Comparison of ENCODE assay signal across 9 cellular contexts in the genomic region with DNA sequence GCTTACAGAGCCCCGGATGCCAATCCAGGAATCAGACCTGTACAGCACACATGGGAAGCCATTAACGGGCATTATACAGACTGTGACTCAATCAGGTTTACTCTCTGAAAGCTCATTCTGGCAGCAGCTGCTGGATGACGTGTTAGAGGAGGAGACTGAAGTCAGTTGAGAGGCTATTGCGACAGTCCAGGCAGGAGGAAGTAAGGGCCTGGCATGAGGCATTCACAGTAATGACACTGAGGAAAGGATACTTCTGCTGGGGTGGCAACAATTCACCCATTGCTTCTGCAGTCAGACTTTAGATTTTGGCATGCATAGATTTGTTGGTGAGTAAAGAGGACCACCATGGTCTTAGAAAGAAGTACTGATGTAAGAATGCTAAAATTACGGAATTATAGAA.
DNase-seq lines count a peak whose midpoint lies in the region; ATAC-seq and TF ChIP-seq lines count a peak whose summit lies in the region.
"Had no signal": no experiment of that assay in that cellular context is flagged by ENCODE, and none has a peak within 500 bp of the region (broad histone marks: within the 10 kb centered on the region; RNA-seq: fewer than 3 reads in every experiment).

No MANE protein-coding gene starts in this region.

- H3K27ac Mint-ChIP-seq in Calu3 (ENCODE audit: unreplicated experiment) (no peak overlapping the region), type B pancreatic cell (no peak overlapping the region)
- no peak overlapping the region for H3K27ac Mint-ChIP-seq in activated CD8-positive, alpha-beta T cell treated with anti-CD3 and anti-CD28 coated beads for 36 hours
- H3K27ac Mint-ChIP-seq: IgD-negative memory B cell had no signal

- no TSS peak for BruUV-seq in Calu3 (replicated peaks; lab: Mats Ljungman, UMichigan)

- H3K36me3 ChIP-seq in lower lobe of right lung (no peaks in the 10 kb centered on the region), HAP-1 (replicated peaks) (no peaks in the 10 kb centered on the region)

- peaks cover 4% of the 10 kb centered on the region for H3K4me1 ChIP-seq in lower lobe of right lung
- H3K4me1 ChIP-seq in HAP-1 = no peaks in the 10 kb centered on the region

- peak; percentile 24 for DNase-seq in Calu3
- DNase-seq in NCI-H187 treated with DMSO at 0.1 percent for 48 hours (lab: John Stamatoyannopoulos, UW) = peak; percentile 1
- DNase-seq in astrocyte of the hippocampus (ENCODE audit: low read depth, low spot score) = peak; percentile 39
- DNase-seq in lower lobe of right lung = peak; percentile 84
- DNase-seq in activated CD8-positive, alpha-beta T cell treated with anti-CD3 and anti-CD28 coated beads for 36 hours = no peak
- no peak for DNase-seq in type B pancreatic cell (ENCODE audit: extremely low spot score, unreplicated experiment)
- no peak for DNase-seq in HAP-1 (ENCODE audit: low spot score in 2 of 2)

- H3K9me3 Mint-ChIP-seq in Calu3 (ENCODE audit: low read depth, unreplicated experiment) = no peaks in the 10 kb centered on the region
- H3K9me3 Mint-ChIP-seq in activated CD8-positive, alpha-beta T cell treated with anti-CD3 and anti-CD28 coated beads for 36 hours = no peaks in the 10 kb centered on the region
- H3K9me3 Mint-ChIP-seq in type B pancreatic cell = no peaks in the 10 kb centered on the region

- POLR2A ChIA-PET in activated CD8-positive, alpha-beta T cell treated with anti-CD3 and anti-CD28 coated beads for 36 hours (lab: Charles Lee) = no interaction called here

- peak overlapping the region; percentile 50 for H3K27ac ChIP-seq in lower lobe of right lung

- no peak overlapping the region for H3K4me3 ChIP-seq in lower lobe of right lung
- no peak overlapping the region for H3K4me3 ChIP-seq in HAP-1

- in situ Hi-C loops in HAP-1 (cut with MboI; ENCODE audit: low sequenced_read_pairs) = no loop called here

- H3K36me3 Mint-ChIP-seq in Calu3 (ENCODE audit: insufficient read depth, unreplicated experiment) (no peaks in the 10 kb centered on the region), type B pancreatic cell (no peaks in the 10 kb centered on the region)
- no peaks in the 10 kb centered on the region for H3K36me3 Mint-ChIP-seq in activated CD8-positive, alpha-beta T cell treated with anti-CD3 and anti-CD28 coated beads for 36 hours (ENCODE audit: low read depth)

- ATAC-seq in lower lobe of right lung (peak; percentile 94 to 95), GM21786 (IDR thresholded peaks at IDR 0.05; ENCODE audit: unreplicated experiment) (no peak)
- ATAC-seq in activated CD8-positive, alpha-beta T cell treated with anti-CD3 and anti-CD28 coated beads for 36 hours = no peak

- no peaks in the 10 kb centered on the region for H3K27me3 ChIP-seq in lower lobe of right lung (ENCODE audit: low read depth)
- H3K27me3 ChIP-seq in HAP-1 (ENCODE audit: low read depth) = no peaks in the 10 kb centered on the region

- no peaks in the 10 kb centered on the region for H3K9me3 ChIP-seq in lower lobe of right lung
- no peaks in the 10 kb centered on the region for H3K9me3 ChIP-seq in HAP-1

- TF ChIP-seq CTCF in Calu3 (IDR thresholded peaks at IDR 0.05; ENCODE audit: unreplicated experiment) = no peak
- no peak for TF ChIP-seq CTCF in lower lobe of right lung (IDR thresholded peaks at IDR 0.05)
- no peak for TF ChIP-seq CTCF in activated CD8-positive, alpha-beta T cell treated with anti-CD3 and anti-CD28 coated beads for 36 hours (IDR thresholded peaks at IDR 0.05)
- TF ChIP-seq CTCF in type B pancreatic cell (conservative IDR thresholded peaks at IDR 0.05) = no peak

- no peak overlapping the region for H3K4me3 Mint-ChIP-seq in Calu3 (ENCODE audit: low read depth, unreplicated experiment)
- no peak overlapping the region for H3K4me3 Mint-ChIP-seq in activated CD8-positive, alpha-beta T cell treated with anti-CD3 and anti-CD28 coated beads for 36 hours
- H3K4me3 Mint-ChIP-seq in type B pancreatic cell = no peak overlapping the region
- H3K4me3 Mint-ChIP-seq: IgD-negative memory B cell had no signal

- CTCF ChIA-PET in Calu3 (lab: Charles Lee) = no interaction called here
- CTCF ChIA-PET in activated CD8-positive, alpha-beta T cell treated with anti-CD3 and anti-CD28 coated beads for 36 hours (lab: Charles Lee) = no interaction called here

- intact Hi-C loops in Calu3 (cut with micrococcal nuclease; ENCODE audit: unreplicated experiment) (no loop called here), lower lobe of right lung (cut with DNase I) (no loop called here)
- intact Hi-C loops in activated CD8-positive, alpha-beta T cell treated with anti-CD3 and anti-CD28 coated beads for 36 hours (cut with micrococcal nuclease) = no loop called here

- H3K4me1 Mint-ChIP-seq in Calu3 (ENCODE audit: low read depth, unreplicated experiment) = no peaks in the 10 kb centered on the region
- no peaks in the 10 kb centered on the region for H3K4me1 Mint-ChIP-seq in activated CD8-positive, alpha-beta T cell treated with anti-CD3 and anti-CD28 coated beads for 36 hours (ENCODE audit: low read depth)
- peaks cover 16% of the 10 kb centered on the region for H3K4me1 Mint-ChIP-seq in type B pancreatic cell (ENCODE audit: unreplicated experiment)

- no peaks in the 10 kb centered on the region for H3K27me3 Mint-ChIP-seq in Calu3 (ENCODE audit: unreplicated experiment)
- H3K27me3 Mint-ChIP-seq in activated CD8-positive, alpha-beta T cell treated with anti-CD3 and anti-CD28 coated beads for 36 hours = peaks cover 5% of the 10 kb centered on the region
- H3K27me3 Mint-ChIP-seq in type B pancreatic cell = no peaks in the 10 kb centered on the region

Comparison
In these comparisons a context has a peak if more than half of its experiments do, and no peak if none do; other contexts are left out.
1. DNase-seq: peak in Calu3 (single experiment), NCI-H187 treated with DMSO at 0.1 percent for 48 hours (single experiment), astrocyte of the hippocampus (single experiment) and lower lobe of right lung (single experiment); none in activated CD8-positive, alpha-beta T cell treated with anti-CD3 and anti-CD28 coated beads for 36 hours (single experiment), type B pancreatic cell (single experiment) and HAP-1 (0 of 2).
2. ATAC-seq: peak in lower lobe of right lung (2 of 2); none in activated CD8-positive, alpha-beta T cell treated with anti-CD3 and anti-CD28 coated beads for 36 hours (single experiment) and GM21786 (single experiment).